24 cellular contexts compared by ENCODE assay signal in genomic region chr6:14797875-14798593, GRCh38.
DNase-seq lines count a peak whose midpoint lies in the region; ATAC-seq and TF ChIP-seq lines count a peak whose summit lies in the region.
"Had no signal": no experiment of that assay in that cellular context is flagged by ENCODE, and none has a peak within 500 bp of the region (broad histone marks: within the 10 kb centered on the region; RNA-seq: fewer than 3 reads in every experiment).

No MANE protein-coding gene starts in this region.

- peak overlapping the region; percentile 60; the same call in 1 of the 2 replicates for H3K27ac ChIP-seq in GM23338 (ENCODE audit: low read depth)
- H3K27ac ChIP-seq in mesendoderm (ENCODE audit: low read depth, low read length), result no peak overlapping the region
- H3K27ac ChIP-seq: colonic mucosa, psoas muscle, skin epidermis, upper lobe of left lung had no signal

- H3K9me2 ChIP-seq in GM23338 (ENCODE audit: insufficient read depth), result peaks cover 2% of the 10 kb centered on the region

- no peak overlapping the region for H3K4me3 Mint-ChIP-seq in GM23338
- H3K4me3 Mint-ChIP-seq in WTC11, result no peak overlapping the region
- H3K4me3 Mint-ChIP-seq: activated CD8-positive, alpha-beta memory T cell treated with anti-CD3 and anti-CD28 coated beads, Interleukin-2, amount 10 ng/mL, durations not matched to agents 7 days and 5 days; activated naive CD8-positive, alpha-beta T cell treated with anti-CD3 and anti-CD28 coated beads, Interleukin-2, amount 50 U/mL, for 24 hours; B cell; natural killer cell had no signal

- no peak overlapping the region for H4K8ac ChIP-seq in mesendoderm (ENCODE audit: low read depth, low read length)

- CTCF ChIA-PET in WTC11 (lab: Charles Lee), result no interaction called here

- no peak overlapping the region for H3K4me3 ChIP-seq in GM23338
- H3K4me3 ChIP-seq in mesendoderm (ENCODE audit: low read length), result no peak overlapping the region
- H3K4me3 ChIP-seq: colonic mucosa, psoas muscle, skin epidermis, upper lobe of left lung had no signal

- peaks cover 11% of the 10 kb centered on the region for H3K4me1 Mint-ChIP-seq in GM23338
- peaks cover 32% of the 10 kb centered on the region for H3K4me1 Mint-ChIP-seq in WTC11
- H3K4me1 Mint-ChIP-seq: activated CD8-positive, alpha-beta memory T cell treated with anti-CD3 and anti-CD28 coated beads, Interleukin-2, amount 10 ng/mL, durations not matched to agents 7 days and 5 days had no signal

- TF ChIP-seq CTCF in GM23338 (conservative IDR thresholded peaks at IDR 0.05; ENCODE audit: low read depth in 2 of 2) (no peak), WTC11 (IDR thresholded peaks at IDR 0.05) (no peak)

- H2BK5ac ChIP-seq in mesendoderm (ENCODE audit: low read length), result peak overlapping the region; percentile 73

- H2AFZ ChIP-seq in GM23338, result no peak overlapping the region

- no peaks in the 10 kb centered on the region for H3K79me1 ChIP-seq in mesendoderm (ENCODE audit: low read length)

- peaks cover 19% of the 10 kb centered on the region for H3K9me3 Mint-ChIP-seq in GM23338
- H3K9me3 Mint-ChIP-seq in WTC11, result peaks cover 18% of the 10 kb centered on the region
- H3K9me3 Mint-ChIP-seq: natural killer cell had no signal

- POLR2A ChIA-PET in WTC11 (lab: Charles Lee), result no interaction called here

- H3K4ac ChIP-seq in mesendoderm (ENCODE audit: low read depth, low read length), result no peak overlapping the region

- H3K56ac ChIP-seq in mesendoderm (ENCODE audit: low read length), result peak overlapping the region; percentile 54

- H3K4me1 ChIP-seq in GM23338 (ENCODE audit: insufficient read depth) (peaks cover 16% of the 10 kb centered on the region), mesendoderm (ENCODE audit: control insufficient read depth, low read depth, low read length) (peaks cover 9% of the 10 kb centered on the region)
- H3K4me1 ChIP-seq: colonic mucosa had no signal

- H3K27ac Mint-ChIP-seq in GM23338, result no peak overlapping the region
- peak overlapping the region; percentile 54 for H3K27ac Mint-ChIP-seq in WTC11
- H3K27ac Mint-ChIP-seq: activated CD8-positive, alpha-beta memory T cell treated with anti-CD3 and anti-CD28 coated beads, Interleukin-2, amount 10 ng/mL, durations not matched to agents 7 days and 5 days; activated naive CD8-positive, alpha-beta T cell treated with anti-CD3 and anti-CD28 coated beads, Interleukin-2, amount 50 U/mL, for 24 hours; B cell; natural killer cell had no signal

- H3K27me3 Mint-ChIP-seq in GM23338 (ENCODE audit: insufficient read depth, low read depth, poor library complexity), result peaks cover 13% of the 10 kb centered on the region
- no peaks in the 10 kb centered on the region for H3K27me3 Mint-ChIP-seq in WTC11 (ENCODE audit: low read depth)
- H3K27me3 Mint-ChIP-seq: B cell had no signal

- no peak overlapping the region for H3K18ac ChIP-seq in mesendoderm (ENCODE audit: low read length)

- H3K4me2 ChIP-seq in GM23338, result no peak overlapping the region
- H3K4me2 ChIP-seq in mesendoderm (ENCODE audit: low read length), result no peak overlapping the region

- H4K20me1 ChIP-seq in GM23338 (replicated peaks; ENCODE audit: insufficient read depth), result no peaks in the 10 kb centered on the region

- peak; percentile 68 for DNase-seq in D341Med (ENCODE audit: low spot score)
- no peak for DNase-seq in GM23338 (ENCODE audit: low spot score)
- no peak for DNase-seq in WTC11 (ENCODE audit: low spot score)
- DNase-seq in mesendoderm, result peak; percentile 60
- DNase-seq in NCI-H2029 treated with DMSO at 0.1 percent for 48 hours (lab: John Stamatoyannopoulos, UW), result no peak
- DNase-seq: activated CD8-positive, alpha-beta memory T cell treated with anti-CD3 and anti-CD28 coated beads, Interleukin-2, amount 10 ng/mL, durations not matched to agents 7 days and 5 days; activated effector memory CD4-positive, alpha-beta T cell treated with Interleukin-2 at 50 U/mL for 16 hours; activated naive CD8-positive, alpha-beta T cell treated with anti-CD3 and anti-CD28 coated beads, Interleukin-2, amount 50 U/mL, for 24 hours; colonic mucosa; KBM-7; natural killer cell; NCI-H187; NCI-H446 treated with DMSO at 0.1 percent for 48 hours; psoas muscle; RPMI8226; stimulated activated CD4-positive, alpha-beta T cell treated with anti-CD3 and anti-CD28 coated beads, Interleukin-2, amount 100 ng/mL, for 24 hours; stimulated activated naive CD4-positive, alpha-beta T cell treated with Interleukin-2 at 50 U/mL for 16 hours; T-helper 9 cell; upper lobe of left lung had no signal

- ATAC-seq in GM23338 (no peak), WTC11 (no peak), GM18868 (IDR thresholded peaks at IDR 0.05; ENCODE audit: unreplicated experiment) (no peak), GM21423 (IDR thresholded peaks at IDR 0.05; ENCODE audit: unreplicated experiment) (no peak)
- ATAC-seq: activated CD4-positive, CD25-positive, alpha-beta regulatory T cell treated with anti-CD3 and anti-CD28 coated beads, Interleukin-2, amount 50 U/mL, for 24 hours; activated CD8-positive, alpha-beta memory T cell treated with anti-CD3 and anti-CD28 coated beads, Interleukin-2, amount 10 ng/mL, durations not matched to agents 7 days and 5 days; activated naive CD8-positive, alpha-beta T cell treated with anti-CD3 and anti-CD28 coated beads, Interleukin-2, amount 50 U/mL, for 24 hours; natural killer cell had no signal

- H3K27me3 ChIP-seq in GM23338 (ENCODE audit: insufficient read depth) (no peaks in the 10 kb centered on the region), mesendoderm (ENCODE audit: insufficient read depth, low read length, poor library complexity) (no peaks in the 10 kb centered on the region)
- H3K27me3 ChIP-seq: colonic mucosa, upper lobe of left lung had no signal

- peaks cover 19% of the 10 kb centered on the region for H3K36me3 Mint-ChIP-seq in GM23338 (ENCODE audit: low read depth)
- peaks cover 18% of the 10 kb centered on the region for H3K36me3 Mint-ChIP-seq in WTC11
- H3K36me3 Mint-ChIP-seq: activated CD8-positive, alpha-beta memory T cell treated with anti-CD3 and anti-CD28 coated beads, Interleukin-2, amount 10 ng/mL, durations not matched to agents 7 days and 5 days; natural killer cell had no signal

- H3K36me3 ChIP-seq in GM23338 (ENCODE audit: insufficient read depth) (no peaks in the 10 kb centered on the region; the same call in 1 of the 2 replicates), mesendoderm (ENCODE audit: control insufficient read depth, insufficient read depth, low read length) (no peaks in the 10 kb centered on the region)
- H3K36me3 ChIP-seq: colonic mucosa, upper lobe of left lung had no signal

- no peak overlapping the region for H2BK15ac ChIP-seq in mesendoderm (replicated peaks; ENCODE audit: low read depth)

- no peak overlapping the region for H3K9ac ChIP-seq in mesendoderm (ENCODE audit: low read length)

- H3F3A ChIP-seq in GM23338 (replicated peaks; ENCODE audit: low read depth), result peaks cover 6% of the 10 kb centered on the region

- peak overlapping the region; percentile 32 for H2AK5ac ChIP-seq in mesendoderm (ENCODE audit: low read length)

- no peak overlapping the region for H2BK120ac ChIP-seq in mesendoderm (ENCODE audit: low read depth, low read length)

- H4K5ac ChIP-seq in mesendoderm (ENCODE audit: low read length), result no peak overlapping the region

- no peak overlapping the region for H3K23ac ChIP-seq in mesendoderm (ENCODE audit: low read length)

- H3K79me2 ChIP-seq in GM23338 (replicated peaks; ENCODE audit: insufficient read depth), result no peaks in the 10 kb centered on the region
- H3K79me2 ChIP-seq in mesendoderm (ENCODE audit: control insufficient read depth, insufficient read depth, low read length), result no peaks in the 10 kb centered on the region

TF ChIP-seq in GM23338, 12 proteins besides CTCF, POLR2A, EP300 and RAD21:
- TF ChIP-seq ETS1 (IDR thresholded peaks at IDR 0.05), result no peak

TF ChIP-seq in WTC11, 78 proteins besides CTCF, POLR2A, EP300 and RAD21:
- TF ChIP-seq ZNF416 (CRISPR knock-in tag; IDR thresholded peaks at IDR 0.05), result no peak
- TF ChIP-seq, protein P1, sequence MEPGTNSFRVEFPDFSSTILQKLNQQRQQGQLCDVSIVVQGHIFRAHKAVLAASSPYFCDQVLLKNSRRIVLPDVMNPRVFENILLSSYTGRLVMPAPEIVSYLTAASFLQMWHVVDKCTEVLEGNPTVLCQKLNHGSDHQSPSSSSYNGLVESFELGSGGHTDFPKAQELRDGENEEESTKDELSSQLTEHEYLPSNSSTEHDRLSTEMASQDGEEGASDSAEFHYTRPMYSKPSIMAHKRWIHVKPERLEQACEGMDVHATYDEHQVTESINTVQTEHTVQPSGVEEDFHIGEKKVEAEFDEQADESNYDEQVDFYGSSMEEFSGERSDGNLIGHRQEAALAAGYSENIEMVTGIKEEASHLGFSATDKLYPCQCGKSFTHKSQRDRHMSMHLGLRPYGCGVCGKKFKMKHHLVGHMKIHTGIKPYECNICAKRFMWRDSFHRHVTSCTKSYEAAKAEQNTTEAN (CRISPR knock-in tag; IDR thresholded peaks at IDR 0.05), result no peak
- TF ChIP-seq ZSCAN18 (CRISPR knock-in tag; IDR thresholded peaks at IDR 0.05), result no peak
- no peak for TF ChIP-seq SMAD3 (CRISPR knock-in tag; IDR thresholded peaks at IDR 0.05; ENCODE audit: borderline replicate concordance)
- no peak for TF ChIP-seq ZNF423 (CRISPR knock-in tag; IDR thresholded peaks at IDR 0.05)
- no peak for TF ChIP-seq NR1H2 (CRISPR knock-in tag; IDR thresholded peaks at IDR 0.05)
- no peak for TF ChIP-seq TCF7 (CRISPR knock-in tag; IDR thresholded peaks at IDR 0.05; ENCODE audit: low read depth)
- TF ChIP-seq, protein P2, sequence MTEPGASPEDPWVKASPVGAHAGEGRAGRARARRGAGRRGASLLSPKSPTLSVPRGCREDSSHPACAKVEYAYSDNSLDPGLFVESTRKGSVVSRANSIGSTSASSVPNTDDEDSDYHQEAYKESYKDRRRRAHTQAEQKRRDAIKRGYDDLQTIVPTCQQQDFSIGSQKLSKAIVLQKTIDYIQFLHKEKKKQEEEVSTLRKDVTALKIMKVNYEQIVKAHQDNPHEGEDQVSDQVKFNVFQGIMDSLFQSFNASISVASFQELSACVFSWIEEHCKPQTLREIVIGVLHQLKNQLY (CRISPR knock-in tag; IDR thresholded peaks at IDR 0.05), result no peak
- no peak for TF ChIP-seq MYBL2 (CRISPR knock-in tag; IDR thresholded peaks at IDR 0.05)
- TF ChIP-seq JAZF1 (CRISPR knock-in tag; IDR thresholded peaks at IDR 0.05), result no peak
- no peak for TF ChIP-seq ZNF671 (CRISPR knock-in tag; IDR thresholded peaks at IDR 0.05)

Comparison
In these comparisons a context has a peak if more than half of its experiments do, and no peak if none do; other contexts are left out.
1. DNase-seq: peak in D341Med (single experiment) and mesendoderm (single experiment); none in GM23338 (single experiment), WTC11 (single experiment) and NCI-H2029 treated with DMSO at 0.1 percent for 48 hours (single experiment).